ENCODE assay signal across 8 cellular contexts in the genomic region with DNA sequence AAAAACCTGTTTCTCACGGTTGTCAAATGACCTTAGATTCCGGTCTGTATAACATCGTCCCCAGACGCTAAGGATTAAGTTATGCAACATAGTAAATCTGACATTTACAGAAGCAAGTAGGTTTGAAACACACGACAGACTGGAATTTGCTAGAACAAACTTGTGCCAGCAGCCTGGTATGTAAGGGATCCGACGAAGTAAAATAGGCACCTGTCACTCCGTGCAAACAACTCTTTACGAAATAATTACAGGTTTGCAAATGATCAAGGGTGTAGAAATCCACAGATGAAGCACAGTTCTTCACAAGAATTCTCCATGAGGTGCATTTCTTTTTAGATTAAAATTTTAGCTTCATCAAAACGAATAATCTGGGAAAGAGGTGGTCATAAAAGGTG. TPM values are rescaled to one million over a fixed set of nuclear protein-coding genes. Genes with fewer than 3 reads are reported as not detected.
DNase-seq lines count a peak whose midpoint lies in the region; ATAC-seq and TF ChIP-seq lines count a peak whose summit lies in the region.

No MANE protein-coding gene starts in this region.

- H3K27me3 ChIP-seq in Panc1 (ENCODE audit: control insufficient read depth, insufficient read depth, low read length), result no peaks in the 10 kb centered on the region
- no peaks in the 10 kb centered on the region for H3K27me3 ChIP-seq in effector memory CD4-positive, alpha-beta T cell (replicated peaks; ENCODE audit: control insufficient read depth, insufficient read depth, low read length, poor library complexity, severe bottlenecking)

- H3K27ac ChIP-seq in Panc1 (ENCODE audit: low read length), result peak overlapping the region; percentile 90
- peak overlapping the region; percentile 72 for H3K27ac ChIP-seq in effector memory CD4-positive, alpha-beta T cell (ENCODE audit: insufficient read depth, low read length, poor library complexity, severe bottlenecking)

- CTCF ChIA-PET in Panc1 (lab: Charles Lee), result interaction anchor here (0.6 to 1.0 kb wide), 3 partner anchors 161 to 1394 kb away, joined by 3 to 12 read pairs (median 3); no protein-coding TSS in a partner anchor

- peak; percentile 2 for ATAC-seq in HG03039 (IDR thresholded peaks at IDR 0.05; ENCODE audit: unreplicated experiment)
- ATAC-seq in Panc1, result no peak

- H3K36me3 Mint-ChIP-seq in activated naive CD4-positive, alpha-beta T cell treated with anti-CD3 and anti-CD28 coated beads, Interleukin-2, amount 50 U/mL, for 24 hours, result peaks cover 11% of the 10 kb centered on the region

- H3K27ac Mint-ChIP-seq in activated naive CD4-positive, alpha-beta T cell treated with anti-CD3 and anti-CD28 coated beads, Interleukin-2, amount 50 U/mL, for 24 hours, result peak overlapping the region; percentile 95

- DNase-seq in activated naive CD4-positive, alpha-beta T cell treated with Interleukin-2 at 50 U/mL for 16 hours, result no peak
- DNase-seq in Panc1 (ENCODE audit: low read depth, low spot score) (no peak), myocyte (ENCODE audit: low read depth) (peak; percentile 6), AG20443 (ENCODE audit: low spot score) (no peak), NCI-H2107 (lab: John Stamatoyannopoulos, UW) (no peak)
- no peak for DNase-seq in effector memory CD4-positive, alpha-beta T cell

- peak overlapping the region; percentile 97 for H3K4me3 Mint-ChIP-seq in activated naive CD4-positive, alpha-beta T cell treated with anti-CD3 and anti-CD28 coated beads, Interleukin-2, amount 50 U/mL, for 24 hours

- peaks cover 59% of the 10 kb centered on the region for H3K4me1 Mint-ChIP-seq in activated naive CD4-positive, alpha-beta T cell treated with anti-CD3 and anti-CD28 coated beads, Interleukin-2, amount 50 U/mL, for 24 hours

- H3K36me3 ChIP-seq in Panc1 (ENCODE audit: control insufficient read depth, insufficient read depth, low read length), result no peaks in the 10 kb centered on the region
- H3K36me3 ChIP-seq in effector memory CD4-positive, alpha-beta T cell (ENCODE audit: control insufficient read depth, insufficient read depth, low read length), result peaks cover under 1% of the 10 kb centered on the region

- intact Hi-C loops in Panc1 (cut with micrococcal nuclease; ENCODE audit: unreplicated experiment), result no loop called here

- H3K4me1 ChIP-seq in Panc1 (ENCODE audit: control insufficient read depth, insufficient read depth, low read length), result peaks cover 17% of the 10 kb centered on the region
- no peaks in the 10 kb centered on the region for H3K4me1 ChIP-seq in effector memory CD4-positive, alpha-beta T cell (ENCODE audit: control insufficient read depth, insufficient read depth, low read length, poor library complexity, severe bottlenecking)

- H3K4me3 ChIP-seq in Panc1 (ENCODE audit: low read depth in 2 of 2, low read length in 2 of 2), result peak overlapping the region; percentile 70 to 95
- H3K4me3 ChIP-seq in effector memory CD4-positive, alpha-beta T cell (ENCODE audit: insufficient read depth, low read depth, low read length, poor library complexity, severe bottlenecking), result peak overlapping the region; percentile 72

- no peak for TF ChIP-seq CTCF in Panc1 (IDR thresholded peaks at IDR 0.05)

- in situ Hi-C loops in Panc1 (cut with HindIII; ENCODE audit: low pct_unique_long_range_greater_than_20kb, low sequenced_read_pairs), result no loop called here

- TSS peak; percentile 70 for BruUV-seq in Panc1 (replicated peaks; lab: Mats Ljungman, UMichigan)

- H3K9me3 Mint-ChIP-seq in activated naive CD4-positive, alpha-beta T cell treated with anti-CD3 and anti-CD28 coated beads, Interleukin-2, amount 50 U/mL, for 24 hours, result no peaks in the 10 kb centered on the region

- POLR2A ChIA-PET in Panc1 (lab: Charles Lee), result no interaction called here

- no peaks in the 10 kb centered on the region for H3K27me3 Mint-ChIP-seq in activated naive CD4-positive, alpha-beta T cell treated with anti-CD3 and anti-CD28 coated beads, Interleukin-2, amount 50 U/mL, for 24 hours

- no peaks in the 10 kb centered on the region for H3K9me3 ChIP-seq in Panc1 (ENCODE audit: control insufficient read depth, insufficient read depth, low read depth, low read length)
- no peaks in the 10 kb centered on the region for H3K9me3 ChIP-seq in effector memory CD4-positive, alpha-beta T cell (ENCODE audit: control insufficient read depth, low read length)

RNA-seq across cellular contexts. Expression of a gene that starts 0.5 kb away (rescaled TPM):
- 39.5 TPM for total RNA-seq in Panc1 (2021; ENCODE audit: unreplicated experiment)
- polyA plus RNA-seq in Panc1 (2012; ENCODE audit: insufficient read length), result 18.4 TPM
- total RNA-seq in myocyte, result 107 and 122 TPM in 2 replicates
- polyA plus RNA-seq in myocyte (2012), result 76.2 TPM
